In genomic region chr1:227417622-227418245, GRCh38 we compare ENCODE assay signal across 24 cellular contexts.
DNase-seq lines count a peak whose midpoint lies in the region; ATAC-seq, FAIRE-seq and TF ChIP-seq lines count a peak whose summit lies in the region.
"Had no signal": no experiment of that assay in that cellular context is flagged by ENCODE, and none has a peak within 500 bp of the region (broad histone marks: within the 10 kb centered on the region; RNA-seq: fewer than 3 reads in every experiment).

No MANE protein-coding gene starts in this region.

- ATAC-seq in HG03469 (IDR thresholded peaks at IDR 0.05; ENCODE audit: unreplicated experiment), result no peak
- ATAC-seq: HCT116, SK-N-SH treated with all-trans-retinoic acid at 6 μM for 48 hours had no signal

- H3K9me3 ChIP-seq in small intestine (ENCODE audit: control insufficient read depth, low read depth), result no peaks in the 10 kb centered on the region
- H3K9me3 ChIP-seq: BLaER1 treated with 17β-estradiol and CSF1 and Interleukin-3, amounts not matched to agents 10 nM and 100 nM; Caco-2 had no signal

- DNase-seq in ELR (ENCODE audit: low read depth) (peak; percentile 35), NCI-H69 (lab: John Stamatoyannopoulos, UW) (peak; percentile 59), fibroblast of mammary gland (ENCODE audit: low read depth) (peak; percentile 24), small intestine (peak; percentile 67), RKO (ENCODE audit: low spot score) (no peak), SHP77 treated with DMSO at 0.1 percent for 48 hours (lab: John Stamatoyannopoulos, UW) (no peak)
- DNase-seq: Caco-2; CD4-positive, alpha-beta memory T cell; DMS 273 treated with DMSO at 0.1 percent for 48 hours; GDM1; GOT3; KBM-7; NCI-H1092; NCI-H1436; NCI-H187 treated with DMSO at 0.1 percent for 48 hours; NCI-H2107; NCI-H446 treated with DMSO at 0.1 percent for 48 hours; PC-9 had no signal

- H3K27me3 ChIP-seq in small intestine (ENCODE audit: control insufficient read depth in 2 of 2, insufficient read depth in 2 of 2, low read length in 2 of 2), result no peaks in the 10 kb centered on the region
- H3K27me3 ChIP-seq: BLaER1 treated with 17β-estradiol and CSF1 and Interleukin-3, amounts not matched to agents 10 nM and 100 nM had no signal

- no peak overlapping the region for H3K27ac ChIP-seq in small intestine (ENCODE audit: low read depth in 1 of 2, low read length in 1 of 2)
- H3K27ac ChIP-seq: BLaER1 treated with 17β-estradiol and CSF1 and Interleukin-3, amounts not matched to agents 10 nM and 100 nM; PC-9; RWPE1 had no signal

- no peak for TF ChIP-seq CTCF in fibroblast of mammary gland (conservative IDR thresholded peaks at IDR 0.05; ENCODE audit: control insufficient read depth, insufficient read depth, low read depth, low read length)

- no peak for FAIRE-seq in small intestine (lab: Jason Lieb, UNC)
- FAIRE-seq: GM18507 had no signal

- H3K4me3 ChIP-seq in fibroblast of mammary gland (ENCODE audit: control insufficient read depth, low read depth, low read length), result no peak overlapping the region
- H3K4me3 ChIP-seq in small intestine (ENCODE audit: low read depth in 1 of 2, low read length in 2 of 2), result no peak overlapping the region
- H3K4me3 ChIP-seq: BLaER1 treated with 17β-estradiol and CSF1 and Interleukin-3, amounts not matched to agents 10 nM and 100 nM; PC-9 had no signal

- H3K4me1 ChIP-seq in small intestine (ENCODE audit: control insufficient read depth in 2 of 2, insufficient read depth in 1 of 2, low read depth in 1 of 2, low read length in 1 of 2), result no peaks in the 10 kb centered on the region
- H3K4me1 ChIP-seq: BLaER1 treated with 17β-estradiol and CSF1 and Interleukin-3, amounts not matched to agents 10 nM and 100 nM; Caco-2 had no signal

- WGBS in small intestine, 3 donors, result 78 to 96% (median 83%) methylated on average over 1 of the region's 1 CpG

- peaks cover 0 to 2% of the 10 kb centered on the region in 2 donors for H3K36me3 ChIP-seq in small intestine (ENCODE audit: control insufficient read depth in 2 of 2, insufficient read depth in 2 of 2, low read length in 2 of 2)
- H3K36me3 ChIP-seq: BLaER1 treated with 17β-estradiol and CSF1 and Interleukin-3, amounts not matched to agents 10 nM and 100 nM had no signal

Comparison
In these comparisons a context has a peak if more than half of its experiments do, and no peak if none do; other contexts are left out.
1. DNase-seq: peak in ELR (single experiment), NCI-H69 (single experiment), fibroblast of mammary gland (single experiment) and small intestine (single experiment); none in RKO (single experiment) and SHP77 treated with DMSO at 0.1 percent for 48 hours (single experiment).